Comparison of ENCODE assay signal across 17 cellular contexts in genomic region chr5:72512179-72512860, GRCh38. TPM values are rescaled to one million over a fixed set of nuclear protein-coding genes. Genes with fewer than 3 reads are reported as not detected.
"Had no signal": no experiment of that assay in that cellular context is flagged by ENCODE, and none has a peak within 500 bp of the region (broad histone marks: within the 10 kb centered on the region; RNA-seq: fewer than 3 reads in every experiment).

No MANE protein-coding gene starts in this region.

- H3K9me3 ChIP-seq: gastrocnemius medialis, heart left ventricle, lower lobe of right lung, tibial nerve had no signal

- ATAC-seq: effector memory CD8-positive, alpha-beta T cell; gastrocnemius medialis; heart left ventricle; lower lobe of right lung; stimulated activated effector memory CD8-positive, alpha-beta T cell treated with anti-CD3 and anti-CD28 coated beads, Interleukin-12 subunit alpha, Interleukin-12 subunit beta, amount 100 ng/mL, for 72 hours had no signal

- H3K9me3 Mint-ChIP-seq: activated naive CD8-positive, alpha-beta T cell treated with anti-CD3 and anti-CD28 coated beads, Interleukin-2, amount 10 ng/mL, durations not matched to agents 7 days and 5 days; effector memory CD8-positive, alpha-beta T cell; naive B cell; stimulated activated effector memory CD8-positive, alpha-beta T cell treated with anti-CD3 and anti-CD28 coated beads, Interleukin-12 subunit alpha, Interleukin-12 subunit beta, amount 100 ng/mL, for 72 hours; T-helper 2 cell treated with Interferon-gamma antibody and Interleukin-4, amounts not matched to agents 5 μg/mL and 100 μg/mL, for 36 hours had no signal

- H3K36me3 ChIP-seq: brain microvascular endothelial cell, gastrocnemius medialis, heart left ventricle, lower lobe of right lung, tibial nerve had no signal

- H3K4me3 ChIP-seq: gastrocnemius medialis, heart left ventricle, lower lobe of right lung, tibial nerve had no signal

- H3K27ac ChIP-seq: brain microvascular endothelial cell, lower lobe of right lung, tibial nerve had no signal

- DNase-seq: activated CD4-positive, alpha-beta T cell treated with anti-CD3 and anti-CD28 coated beads, Interleukin-2, amount 50 U/mL, for 1 hour; activated naive CD4-positive, alpha-beta T cell; activated naive CD8-positive, alpha-beta T cell treated with anti-CD3 and anti-CD28 coated beads, Interleukin-2, amount 10 ng/mL, durations not matched to agents 7 days and 5 days; activated T-cell treated with anti-CD3 and anti-CD28 coated beads for 4 hours; brain microvascular endothelial cell; effector memory CD8-positive, alpha-beta T cell; gastrocnemius medialis; heart left ventricle; left colon; lower lobe of right lung; naive B cell; retina; substantia nigra had no signal

- H3K27ac Mint-ChIP-seq: activated naive CD8-positive, alpha-beta T cell treated with anti-CD3 and anti-CD28 coated beads, Interleukin-2, amount 10 ng/mL, durations not matched to agents 7 days and 5 days; effector memory CD8-positive, alpha-beta T cell; naive B cell; stimulated activated effector memory CD8-positive, alpha-beta T cell treated with anti-CD3 and anti-CD28 coated beads, Interleukin-12 subunit alpha, Interleukin-12 subunit beta, amount 100 ng/mL, for 72 hours; T-helper 2 cell treated with Interferon-gamma antibody and Interleukin-4, amounts not matched to agents 5 μg/mL and 100 μg/mL, for 36 hours had no signal

- H3K27me3 ChIP-seq: brain microvascular endothelial cell, gastrocnemius medialis, heart left ventricle, tibial nerve had no signal

- H3K4me3 Mint-ChIP-seq: activated naive CD8-positive, alpha-beta T cell treated with anti-CD3 and anti-CD28 coated beads, Interleukin-2, amount 10 ng/mL, durations not matched to agents 7 days and 5 days; effector memory CD8-positive, alpha-beta T cell; naive B cell; stimulated activated effector memory CD8-positive, alpha-beta T cell treated with anti-CD3 and anti-CD28 coated beads, Interleukin-12 subunit alpha, Interleukin-12 subunit beta, amount 100 ng/mL, for 72 hours; T-helper 2 cell treated with Interferon-gamma antibody and Interleukin-4, amounts not matched to agents 5 μg/mL and 100 μg/mL, for 36 hours had no signal

- H3K4me1 Mint-ChIP-seq: activated naive CD8-positive, alpha-beta T cell treated with anti-CD3 and anti-CD28 coated beads, Interleukin-2, amount 10 ng/mL, durations not matched to agents 7 days and 5 days; stimulated activated effector memory CD8-positive, alpha-beta T cell treated with anti-CD3 and anti-CD28 coated beads, Interleukin-12 subunit alpha, Interleukin-12 subunit beta, amount 100 ng/mL, for 72 hours had no signal

- H3K36me3 Mint-ChIP-seq: activated naive CD8-positive, alpha-beta T cell treated with anti-CD3 and anti-CD28 coated beads, Interleukin-2, amount 10 ng/mL, durations not matched to agents 7 days and 5 days; naive B cell; stimulated activated effector memory CD8-positive, alpha-beta T cell treated with anti-CD3 and anti-CD28 coated beads, Interleukin-12 subunit alpha, Interleukin-12 subunit beta, amount 100 ng/mL, for 72 hours had no signal

RNA-seq across cellular contexts. Expression of gene ZNF366, which starts 5.1 kb away (rescaled TPM):
- total RNA-seq: activated CD8-positive, alpha-beta memory T cell treated with anti-CD3 and anti-CD28 coated beads for 36 hours had no signal
